ENCODE assay signal across 8 cellular contexts in genomic region chr5:95283022-95283615, GRCh38. TPM values are rescaled to one million over a fixed set of nuclear protein-coding genes. Genes with fewer than 3 reads are reported as not detected.
DNase-seq lines count a peak whose midpoint lies in the region; ATAC-seq, FAIRE-seq and TF ChIP-seq lines count a peak whose summit lies in the region.

No MANE protein-coding gene starts in this region.

- no peak overlapping the region for H3K27ac Mint-ChIP-seq in activated naive CD4-positive, alpha-beta T cell treated with anti-CD3 and anti-CD28 coated beads, Interleukin-2, amount 10 ng/mL, durations not matched to agents 7 days and 5 days
- no peak overlapping the region for H3K27ac Mint-ChIP-seq in activated CD8-positive, alpha-beta T cell treated with anti-CD3 and anti-CD28 coated beads, Interleukin-2, amount 10 ng/mL, durations not matched to agents 7 days and 5 days

- peaks cover 0 to 69% of the 10 kb centered on the region in 2 donors for H3K27me3 ChIP-seq in tibial nerve

- H3K27ac ChIP-seq in tibial nerve (no peak overlapping the region), kidney (ENCODE audit: low read depth in 2 of 2, low read length in 2 of 2) (no peak overlapping the region)

- no peak for ATAC-seq in activated CD8-positive, alpha-beta T cell treated with anti-CD3 and anti-CD28 coated beads, Interleukin-2, amount 10 ng/mL, durations not matched to agents 7 days and 5 days
- ATAC-seq in HG02885 (IDR thresholded peaks at IDR 0.05; ENCODE audit: poor library complexity, unreplicated experiment) = no peak

- H3K27me3 Mint-ChIP-seq in activated naive CD4-positive, alpha-beta T cell treated with anti-CD3 and anti-CD28 coated beads, Interleukin-2, amount 10 ng/mL, durations not matched to agents 7 days and 5 days = peaks cover 63% of the 10 kb centered on the region
- peaks cover 42% of the 10 kb centered on the region for H3K27me3 Mint-ChIP-seq in activated CD8-positive, alpha-beta T cell treated with anti-CD3 and anti-CD28 coated beads, Interleukin-2, amount 10 ng/mL, durations not matched to agents 7 days and 5 days (ENCODE audit: low read depth)

- no peaks in the 10 kb centered on the region for H3K9me3 Mint-ChIP-seq in activated naive CD4-positive, alpha-beta T cell treated with anti-CD3 and anti-CD28 coated beads, Interleukin-2, amount 10 ng/mL, durations not matched to agents 7 days and 5 days
- no peaks in the 10 kb centered on the region for H3K9me3 Mint-ChIP-seq in activated CD8-positive, alpha-beta T cell treated with anti-CD3 and anti-CD28 coated beads, Interleukin-2, amount 10 ng/mL, durations not matched to agents 7 days and 5 days (ENCODE audit: insufficient read depth)

- no peak for FAIRE-seq in kidney (lab: Jason Lieb, UNC)

- CTCF ChIA-PET in activated naive CD4-positive, alpha-beta T cell treated with anti-CD3 and anti-CD28 coated beads, Interleukin-2, amount 10 ng/mL, durations not matched to agents 7 days and 5 days (lab: Charles Lee) = interaction anchor here (1.1 kb wide), 1 partner anchor 35 kb away, joined by 3 read pairs; no protein-coding TSS in a partner anchor
- CTCF ChIA-PET in activated CD8-positive, alpha-beta T cell treated with anti-CD3 and anti-CD28 coated beads, Interleukin-2, amount 10 ng/mL, durations not matched to agents 7 days and 5 days (lab: Charles Lee) = interaction anchor here (1.0 kb wide), 2 partner anchors 315 to 559 kb away, joined by 3 read pairs; no protein-coding TSS in a partner anchor

- intact Hi-C loops in kidney (cut with DNase I) = no loop called here

- no peak for TF ChIP-seq POLR2A in tibial nerve (IDR thresholded peaks at IDR 0.05)

- H3K36me3 Mint-ChIP-seq in activated naive CD4-positive, alpha-beta T cell treated with anti-CD3 and anti-CD28 coated beads, Interleukin-2, amount 10 ng/mL, durations not matched to agents 7 days and 5 days = no peaks in the 10 kb centered on the region
- H3K36me3 Mint-ChIP-seq in activated CD8-positive, alpha-beta T cell treated with anti-CD3 and anti-CD28 coated beads, Interleukin-2, amount 10 ng/mL, durations not matched to agents 7 days and 5 days (ENCODE audit: low read depth) = no peaks in the 10 kb centered on the region

- DNase-seq in activated naive CD4-positive, alpha-beta T cell treated with anti-CD3 and anti-CD28 coated beads, Interleukin-2, amount 10 ng/mL, durations not matched to agents 7 days and 5 days = no peak
- no peak for DNase-seq in activated naive CD4-positive, alpha-beta T cell (lab: John Stamatoyannopoulos, UW)
- no peak for DNase-seq in activated CD8-positive, alpha-beta T cell treated with anti-CD3 and anti-CD28 coated beads, Interleukin-2, amount 10 ng/mL, durations not matched to agents 7 days and 5 days
- DNase-seq in iPS-NIHi7 (ENCODE audit: extremely low spot score) (peak; percentile 17), tibial nerve (ENCODE audit: low spot score in 2 of 2) (no peak), CD1c-positive myeloid dendritic cell (ENCODE audit: extremely low spot score) (no peak), kidney (no peak)

- no peak for TF ChIP-seq CTCF in tibial nerve (IDR thresholded peaks at IDR 0.05)
- TF ChIP-seq CTCF in kidney (IDR thresholded peaks at IDR 0.05; ENCODE audit: borderline replicate concordance, extremely low read depth, insufficient read depth) = no peak

- peaks cover 12% of the 10 kb centered on the region for H3K4me1 Mint-ChIP-seq in activated naive CD4-positive, alpha-beta T cell treated with anti-CD3 and anti-CD28 coated beads, Interleukin-2, amount 10 ng/mL, durations not matched to agents 7 days and 5 days
- H3K4me1 Mint-ChIP-seq in activated CD8-positive, alpha-beta T cell treated with anti-CD3 and anti-CD28 coated beads, Interleukin-2, amount 10 ng/mL, durations not matched to agents 7 days and 5 days (ENCODE audit: low read depth) = peaks cover 12% of the 10 kb centered on the region

- no peak overlapping the region for H3K9ac ChIP-seq in kidney (ENCODE audit: low read length in 2 of 2)

- no peaks in the 10 kb centered on the region for H3K9me3 ChIP-seq in tibial nerve
- H3K9me3 ChIP-seq in kidney (ENCODE audit: control insufficient read depth in 1 of 2, low read length in 2 of 2) = no peaks in the 10 kb centered on the region

- WGBS in tibial nerve, 2 donors = 39 to 41% methylated on average over 10 of the region's 10 CpGs

- no peak for TF ChIP-seq EP300 in tibial nerve (IDR thresholded peaks at IDR 0.05)

- POLR2A ChIA-PET in activated CD8-positive, alpha-beta T cell treated with anti-CD3 and anti-CD28 coated beads, Interleukin-2, amount 10 ng/mL, durations not matched to agents 7 days and 5 days (lab: Charles Lee) = no interaction called here

- H3K4me3 ChIP-seq in tibial nerve = peak overlapping the region; percentile 30 to 71 (median 58)
- H3K4me3 ChIP-seq in kidney (ENCODE audit: low read length in 2 of 2) = peak overlapping the region in 1 of 2 donors; percentile 53

- H3K4me3 Mint-ChIP-seq in activated naive CD4-positive, alpha-beta T cell treated with anti-CD3 and anti-CD28 coated beads, Interleukin-2, amount 10 ng/mL, durations not matched to agents 7 days and 5 days = peak overlapping the region; percentile 52
- H3K4me3 Mint-ChIP-seq in activated CD8-positive, alpha-beta T cell treated with anti-CD3 and anti-CD28 coated beads, Interleukin-2, amount 10 ng/mL, durations not matched to agents 7 days and 5 days = peak overlapping the region; percentile 31

- H3K4me1 ChIP-seq in tibial nerve = peaks cover 0 to 26% (median 15%) of the 10 kb centered on the region in 4 donors
- peaks cover 4 to 5% of the 10 kb centered on the region in 2 donors for H3K4me1 ChIP-seq in kidney (ENCODE audit: control insufficient read depth in 1 of 2, insufficient read depth in 1 of 2, low read depth in 1 of 2, low read length in 2 of 2)

- H3K36me3 ChIP-seq in tibial nerve = no peaks in the 10 kb centered on the region
- H3K36me3 ChIP-seq in kidney (ENCODE audit: control insufficient read depth in 1 of 2, insufficient read depth in 2 of 2, low read length in 2 of 2) = no peaks in the 10 kb centered on the region

RNA-seq across cellular contexts. Expression of gene MCTP1, which starts 1.8 kb away (rescaled TPM):
- total RNA-seq in activated CD8-positive, alpha-beta T cell treated with anti-CD3 and anti-CD28 coated beads, Interleukin-2, amount 10 ng/mL, durations not matched to agents 7 days and 5 days = under 1 TPM in 1 of 2 experiments, not detected in 1; 0.42 TPM
- 100 to 1,000 TPM in 1 of 4 donors, 10 to 100 TPM in 3; 28.7 to 117 (median 48.2) TPM for total RNA-seq in tibial nerve
- total RNA-seq in kidney = 19.3 TPM
- 1.4 TPM for polyA plus RNA-seq in kidney (ENCODE audit: insufficient read depth, low read depth, low replicate concordance)

Comparison
In these comparisons a context has a peak if more than half of its experiments do, and no peak if none do; other contexts are left out.
1. RNA of gene MCTP1, which starts 1.8 kb away (total RNA-seq): 28.7 to 117 TPM in tibial nerve and 19.3 TPM in kidney (single experiment); 0.42 TPM in activated CD8-positive, alpha-beta T cell treated with anti-CD3 and anti-CD28 coated beads, Interleukin-2, amount 10 ng/mL, durations not matched to agents 7 days and 5 days; every median in the first group is over 10 times any median in the second.